In genomic region chr17:52148288-52148968, GRCh38 we compare ENCODE assay signal across 25 cellular contexts. TPM values are rescaled to one million over a fixed set of nuclear protein-coding genes. Genes with fewer than 3 reads are reported as not detected.
DNase-seq lines count a peak whose midpoint lies in the region; ATAC-seq, FAIRE-seq and TF ChIP-seq lines count a peak whose summit lies in the region.
"Had no signal": no experiment of that assay in that cellular context is flagged by ENCODE, and none has a peak within 500 bp of the region (broad histone marks: within the 10 kb centered on the region; RNA-seq: fewer than 3 reads in every experiment).

No MANE protein-coding gene starts in this region.

- peaks cover 9% of the 10 kb centered on the region for H3K4me1 Mint-ChIP-seq in activated CD4-positive, alpha-beta memory T cell treated with anti-CD3 and anti-CD28 coated beads for 36 hours (ENCODE audit: low read depth)
- peaks cover 6% of the 10 kb centered on the region for H3K4me1 Mint-ChIP-seq in activated CD4-positive, alpha-beta memory T cell treated with anti-CD3 and anti-CD28 coated beads, Interleukin-2, amount 10 ng/mL, durations not matched to agents 7 days and 5 days
- H3K4me1 Mint-ChIP-seq: central memory CD8-positive, alpha-beta T cell; immature natural killer cell had no signal

- H3K9me2 ChIP-seq in PC-3 (replicated peaks; ENCODE audit: low read length) = no peaks in the 10 kb centered on the region

- H3K9me3 Mint-ChIP-seq in activated CD4-positive, alpha-beta memory T cell treated with anti-CD3 and anti-CD28 coated beads for 36 hours = no peaks in the 10 kb centered on the region
- no peaks in the 10 kb centered on the region for H3K9me3 Mint-ChIP-seq in activated CD4-positive, alpha-beta memory T cell treated with anti-CD3 and anti-CD28 coated beads, Interleukin-2, amount 10 ng/mL, durations not matched to agents 7 days and 5 days
- H3K9me3 Mint-ChIP-seq: effector memory CD8-positive, alpha-beta T cell had no signal

- 45 to 60% (median 55%) methylated on average over 2 of the region's 2 CpGs for WGBS in heart left ventricle, 4 donors

- H3K9me3 ChIP-seq in PC-3 (ENCODE audit: low read length) (no peaks in the 10 kb centered on the region), keratinocyte (ENCODE audit: control insufficient read depth, low read depth, low read length) (no peaks in the 10 kb centered on the region), heart left ventricle (no peaks in the 10 kb centered on the region)
- H3K9me3 ChIP-seq: adrenal gland, heart right ventricle, right lobe of liver had no signal

- H3K27me3 Mint-ChIP-seq in activated CD4-positive, alpha-beta memory T cell treated with anti-CD3 and anti-CD28 coated beads for 36 hours = peaks cover 1% of the 10 kb centered on the region
- no peaks in the 10 kb centered on the region for H3K27me3 Mint-ChIP-seq in activated CD4-positive, alpha-beta memory T cell treated with anti-CD3 and anti-CD28 coated beads, Interleukin-2, amount 10 ng/mL, durations not matched to agents 7 days and 5 days
- H3K27me3 Mint-ChIP-seq: central memory CD8-positive, alpha-beta T cell; effector memory CD8-positive, alpha-beta T cell had no signal

- H4K20me1 ChIP-seq in PC-3 (ENCODE audit: low read length) = no peaks in the 10 kb centered on the region
- no peaks in the 10 kb centered on the region for H4K20me1 ChIP-seq in keratinocyte (ENCODE audit: control insufficient read depth, extremely low read depth, insufficient read depth, low read length)

- H3K4me3 ChIP-seq in PC-3 (ENCODE audit: low read length) (no peak overlapping the region), keratinocyte (ENCODE audit: control insufficient read depth in 2 of 3, extremely low read depth in 1 of 3, insufficient read depth in 2 of 3, low read depth in 1 of 3, low read length in 3 of 3) (no peak overlapping the region), heart left ventricle (no peak overlapping the region)
- H3K4me3 ChIP-seq: adrenal gland, heart right ventricle, lung, right lobe of liver had no signal

- H3K36me3 ChIP-seq in PC-3 (ENCODE audit: low read depth, low read length) (no peaks in the 10 kb centered on the region), keratinocyte (ENCODE audit: control insufficient read depth in 2 of 2, extremely low read depth in 1 of 2, insufficient read depth in 2 of 2, low read length in 2 of 2) (no peaks in the 10 kb centered on the region), heart left ventricle (no peaks in the 10 kb centered on the region)
- H3K36me3 ChIP-seq: adrenal gland, heart right ventricle, right lobe of liver had no signal

- H3K9me1 ChIP-seq in keratinocyte (ENCODE audit: control insufficient read depth, extremely low read depth, insufficient read depth, low read length) = no peaks in the 10 kb centered on the region

- H3K4me2 ChIP-seq in PC-3 (ENCODE audit: low read length) = peak overlapping the region; percentile 34
- peak overlapping the region; percentile 42 for H3K4me2 ChIP-seq in keratinocyte (ENCODE audit: control insufficient read depth, extremely low read depth, insufficient read depth, low read depth, low read length)

- TF ChIP-seq CTCF in PC-3 (conservative IDR thresholded peaks at IDR 0.05; ENCODE audit: low read depth, low read length) = no peak
- TF ChIP-seq CTCF in keratinocyte (optimal IDR thresholded peaks at IDR 0.05 in 1 of 3, IDR thresholded peaks at IDR 0.05 in 1 of 3, conservative IDR thresholded peaks at IDR 0.05 in 1 of 3; ENCODE audit: extremely low read depth in 1 of 3, insufficient read depth in 2 of 3, low read length in 3 of 3) = no peak
- TF ChIP-seq CTCF in GM10266 (IDR thresholded peaks at IDR 0.05; ENCODE audit: control insufficient read depth, insufficient read depth, low read depth, missing control alignments) = no peak
- TF ChIP-seq CTCF in heart left ventricle (IDR thresholded peaks at IDR 0.05) = no peak

- no peak overlapping the region for H3K4me3 Mint-ChIP-seq in activated CD4-positive, alpha-beta memory T cell treated with anti-CD3 and anti-CD28 coated beads for 36 hours
- H3K4me3 Mint-ChIP-seq in activated CD4-positive, alpha-beta memory T cell treated with anti-CD3 and anti-CD28 coated beads, Interleukin-2, amount 10 ng/mL, durations not matched to agents 7 days and 5 days = no peak overlapping the region
- H3K4me3 Mint-ChIP-seq: central memory CD8-positive, alpha-beta T cell; effector memory CD8-positive, alpha-beta T cell; immature natural killer cell had no signal

- H3K36me3 Mint-ChIP-seq in activated CD4-positive, alpha-beta memory T cell treated with anti-CD3 and anti-CD28 coated beads for 36 hours = no peaks in the 10 kb centered on the region
- no peaks in the 10 kb centered on the region for H3K36me3 Mint-ChIP-seq in activated CD4-positive, alpha-beta memory T cell treated with anti-CD3 and anti-CD28 coated beads, Interleukin-2, amount 10 ng/mL, durations not matched to agents 7 days and 5 days (ENCODE audit: low read depth)
- H3K36me3 Mint-ChIP-seq: immature natural killer cell had no signal

- H3K27ac Mint-ChIP-seq in activated CD4-positive, alpha-beta memory T cell treated with anti-CD3 and anti-CD28 coated beads for 36 hours = peak overlapping the region; percentile 61
- H3K27ac Mint-ChIP-seq in activated CD4-positive, alpha-beta memory T cell treated with anti-CD3 and anti-CD28 coated beads, Interleukin-2, amount 10 ng/mL, durations not matched to agents 7 days and 5 days = no peak overlapping the region
- H3K27ac Mint-ChIP-seq: effector memory CD8-positive, alpha-beta T cell; immature natural killer cell had no signal

- FAIRE-seq in keratinocyte (lab: Jason Lieb, UNC) = peak; percentile 93
- FAIRE-seq: A204.1 had no signal

- H3K9ac ChIP-seq in PC-3 (ENCODE audit: low read length) = peak overlapping the region; percentile 23; the same call in 1 of the 2 replicates
- no peak overlapping the region for H3K9ac ChIP-seq in keratinocyte (ENCODE audit: control insufficient read depth, extremely low read depth, insufficient read depth, low read length)

- CTCF ChIA-PET in activated CD4-positive, alpha-beta memory T cell treated with anti-CD3 and anti-CD28 coated beads for 36 hours (lab: Charles Lee) = no interaction called here
- CTCF ChIA-PET in activated CD4-positive, alpha-beta memory T cell treated with anti-CD3 and anti-CD28 coated beads, Interleukin-2, amount 10 ng/mL, durations not matched to agents 7 days and 5 days (lab: Charles Lee) = no interaction called here
- CTCF ChIA-PET in PC-3 (lab: Charles Lee) = no interaction called here

- DNase-seq in activated CD4-positive, alpha-beta memory T cell treated with anti-CD3 and anti-CD28 coated beads for 36 hours = no peak
- no peak for DNase-seq in activated CD4-positive, alpha-beta memory T cell treated with anti-CD3 and anti-CD28 coated beads, Interleukin-2, amount 10 ng/mL, durations not matched to agents 7 days and 5 days
- DNase-seq in PC-3 (peak; percentile 60), keratinocyte (ENCODE audit: low read depth, low spot score) (no peak), GM10266 (ENCODE audit: extremely low spot score) (no peak), heart left ventricle (no peak)
- DNase-seq: activated CD4-positive, alpha-beta T cell treated with anti-CD3 and anti-CD28 coated beads, Interleukin-2, amount 50 U/mL, for 4 hours; adrenal gland; effector memory CD8-positive, alpha-beta T cell; HCEC 1CT; heart right ventricle; immature natural killer cell; NCI-H1436 treated with DMSO at 0.1 percent for 48 hours; NCI-H226; stimulated activated naive CD4-positive, alpha-beta T cell treated with Interleukin-2 at 50 U/mL for 16 hours; trophoblast cell had no signal

- POLR2A ChIA-PET in activated CD4-positive, alpha-beta memory T cell treated with anti-CD3 and anti-CD28 coated beads for 36 hours (lab: Charles Lee) = no interaction called here
- POLR2A ChIA-PET in activated CD4-positive, alpha-beta memory T cell treated with anti-CD3 and anti-CD28 coated beads, Interleukin-2, amount 10 ng/mL, durations not matched to agents 7 days and 5 days (lab: Charles Lee) = no interaction called here
- POLR2A ChIA-PET in PC-3 (lab: Charles Lee; ENCODE audit: unreplicated experiment) = no interaction called here

- H3K4me1 ChIP-seq in PC-3 (ENCODE audit: insufficient read depth, low read length) = peaks cover 42% of the 10 kb centered on the region
- H3K4me1 ChIP-seq in keratinocyte (ENCODE audit: control insufficient read depth, extremely low read depth, insufficient read depth, low read length) = peaks cover 62% of the 10 kb centered on the region
- H3K4me1 ChIP-seq in heart left ventricle = no peaks in the 10 kb centered on the region
- H3K4me1 ChIP-seq: adrenal gland, heart right ventricle had no signal

- peak overlapping the region; percentile 79 for H3K27ac ChIP-seq in PC-3 (ENCODE audit: low read length)
- H3K27ac ChIP-seq in keratinocyte (ENCODE audit: control insufficient read depth, insufficient read depth, low read length) = peak overlapping the region; percentile 75
- H3K27ac ChIP-seq in heart left ventricle = no peak overlapping the region
- H3K27ac ChIP-seq: adrenal gland, C4-2B, heart right ventricle had no signal

- H3K27me3 ChIP-seq in PC-3 (ENCODE audit: low read length) (no peaks in the 10 kb centered on the region), keratinocyte (ENCODE audit: control insufficient read depth, extremely low read depth, insufficient read depth, low read length) (no peaks in the 10 kb centered on the region), heart left ventricle (peaks cover 0 to 6% (median 0%) of the 10 kb centered on the region in 9 donors)
- H3K27me3 ChIP-seq: adrenal gland, right lobe of liver had no signal

- ATAC-seq in GM21423 (IDR thresholded peaks at IDR 0.05; ENCODE audit: unreplicated experiment) (peak; percentile 6), PC-3 (no peak), GM21447 (IDR thresholded peaks at IDR 0.05; ENCODE audit: unreplicated experiment) (no peak), heart left ventricle (no peak)
- ATAC-seq: effector memory CD8-positive, alpha-beta T cell; heart right ventricle had no signal

- H3K79me2 ChIP-seq in PC-3 (ENCODE audit: low read length) (no peaks in the 10 kb centered on the region), keratinocyte (ENCODE audit: control insufficient read depth, insufficient read depth, low read length) (no peaks in the 10 kb centered on the region)

- intact Hi-C loops in activated CD4-positive, alpha-beta memory T cell treated with anti-CD3 and anti-CD28 coated beads for 36 hours (cut with micrococcal nuclease) = no loop called here
- intact Hi-C loops in PC-3 (cut with micrococcal nuclease) (no loop called here), heart left ventricle (cut with DNase I) (no loop called here)

- dilution Hi-C loops in keratinocyte (cut with MboI; ENCODE audit: extremely low pct_ligation_motif_present, low sequenced_read_pairs) = no loop called here

- no TSS peak for BruUV-seq in PC-3 (replicated peaks; lab: Mats Ljungman, UMichigan)

- peaks cover 7% of the 10 kb centered on the region for H3F3A ChIP-seq in PC-3 (ENCODE audit: low read length, unreplicated experiment)

- no peak for TF ChIP-seq POLR2A in heart left ventricle (IDR thresholded peaks at IDR 0.05)

- no peak overlapping the region for H2AFZ ChIP-seq in PC-3 (ENCODE audit: low read length)
- H2AFZ ChIP-seq in keratinocyte (ENCODE audit: control insufficient read depth, low read length) = no peak overlapping the region

RNA-seq across cellular contexts. Expression of gene CA10, which starts 10.1 kb away (rescaled TPM):
- total RNA-seq in activated CD4-positive, alpha-beta memory T cell treated with anti-CD3 and anti-CD28 coated beads for 36 hours = not detected
- total RNA-seq in activated CD4-positive, alpha-beta memory T cell treated with anti-CD3 and anti-CD28 coated beads, Interleukin-2, amount 10 ng/mL, durations not matched to agents 7 days and 5 days = not detected
- total RNA-seq in PC-3 (2014; rRNA removed) = not detected in 2 replicates
- 0.80 to 2.9 TPM (median 2.2 TPM) in 3 replicates for polyA plus RNA-seq in keratinocyte
- polyA plus RNA-seq in keratinocyte (2011; ENCODE audit: low read depth) = not detected
- polyA plus RNA-seq in keratinocyte (2011; cell fraction: cytosol; rRNA removed) = 1.5 and 2.2 TPM in 2 replicates
- polyA plus RNA-seq in keratinocyte (2011; cell fraction: nucleus; rRNA removed) = 1.6 TPM in 2 replicates
- polyA plus RNA-seq in keratinocyte (2012; ENCODE audit: low replicate concordance) = 1.7 TPM in 1 of 2 replicates, not detected in the other
- 0.63 to 8.3 TPM (median 2.6 TPM) in 3 replicates for polyA minus RNA-seq in keratinocyte
- 1.5 TPM for polyA minus RNA-seq in keratinocyte (2011; cell fraction: cytosol; rRNA and poly(A)+ RNA removed)
- 1.7 and 3.3 TPM in 2 replicates for polyA minus RNA-seq in keratinocyte (2011; cell fraction: nucleus; rRNA and poly(A)+ RNA removed)
- total RNA-seq in heart left ventricle = not detected
- polyA plus RNA-seq in heart left ventricle = not detected
- total RNA-seq: fibroblast of lung, heart right ventricle, osteoblast, right lobe of liver had no signal
- polyA plus RNA-seq: fibroblast of lung, heart right ventricle, immature natural killer cell had no signal

Comparison
In these comparisons a context has a peak if more than half of its experiments do, and no peak if none do; other contexts are left out.
1. H3K27ac ChIP-seq: peak in PC-3 (single experiment) and keratinocyte (single experiment); none in heart left ventricle (0 of 12).